In genomic region chr10:125150376-125151095, GRCh38 we compare ENCODE assay signal across 8 cellular contexts. TPM values are rescaled to one million over a fixed set of nuclear protein-coding genes. Genes with fewer than 3 reads are reported as not detected.
DNase-seq lines count a peak whose midpoint lies in the region; ATAC-seq, FAIRE-seq and TF ChIP-seq lines count a peak whose summit lies in the region.
"Not testable (repeated sequence)": the region's sequence is repeated elsewhere in the genome, so short reads cannot be mapped to it uniquely, and the experiment has no call there.

No MANE protein-coding gene starts in this region.

- H3K18ac ChIP-seq in H1 (ENCODE audit: extremely low read depth, low read length) = peak overlapping the region; percentile 80; the same call in 1 of the 2 replicates

- not testable (repeated sequence) for H3K4me2 ChIP-seq in astrocyte (ENCODE audit: low read length)
- H3K4me2 ChIP-seq in H1 (ENCODE audit: insufficient read depth in 1 of 2, low read depth in 2 of 2, low read length in 2 of 2) = peak overlapping the region; percentile 50 to 79; a peak in 2 of 4 replicates

- H4K20me1 ChIP-seq in astrocyte (ENCODE audit: insufficient read depth, low read length) = peaks cover 95% of the 10 kb centered on the region
- H4K20me1 ChIP-seq in H1 (replicated peaks in 1 of 2; ENCODE audit: control insufficient read depth in 1 of 2, insufficient read depth in 2 of 2, low read length in 2 of 2) = peaks cover 37 to 38% of the 10 kb centered on the region in 2 experiments

- CTCF ChIA-PET in H1 (lab: Charles Lee; ENCODE audit: partially characterized antibody) = interaction anchor here (1.0 to 2.0 kb wide), 2 partner anchors 15 to 84 kb away, joined by 3 to 5 read pairs; no protein-coding TSS in a partner anchor

- TF ChIP-seq RAD21 in H1 (IDR thresholded peaks at IDR 0.05 in 1 of 2, conservative IDR thresholded peaks at IDR 0.05 in 1 of 2; ENCODE audit: low read depth in 2 of 2, low read length in 2 of 2) = not testable (repeated sequence)

- H3K4me1 Mint-ChIP-seq in CD14-positive monocyte (peaks cover 89% of the 10 kb centered on the region), HFFc6 (ENCODE audit: low read depth) (peaks cover 84% of the 10 kb centered on the region), astrocyte (ENCODE audit: low read depth, unreplicated experiment) (peaks cover 75% of the 10 kb centered on the region), mesothelial cell of epicardium (peaks cover 77% of the 10 kb centered on the region)

- 84% methylated on average over 13 of the region's 16 CpGs; no CpG with 5 or more reads in 1 of the 2 experiments for WGBS in H1 (ENCODE audit: extremely low coverage in 1 of 2, insufficient coverage in 1 of 2, insufficient read length in 1 of 2, insufficient replicate concordance in 2 of 2, low coverage in 1 of 2, low lambda C conversion rate in 2 of 2, missing lambda C conversion rate in 1 of 2), 2 experiments
- 27 to 29% methylated on average over 15 to 16 of the region's 16 CpGs for WGBS in pancreas, 2 donors

- not testable (repeated sequence) for TF ChIP-seq EP300 in H1 (IDR thresholded peaks at IDR 0.05; ENCODE audit: borderline replicate concordance in 1 of 2, low read depth in 2 of 2, low read length in 2 of 2)

- H4K91ac ChIP-seq in H1 (replicated peaks; ENCODE audit: insufficient read length, low read length) = peak overlapping the region; percentile 97

- TF ChIP-seq POLR2A in H1 (IDR thresholded peaks at IDR 0.05; ENCODE audit: control extremely low read depth in 1 of 2, low read depth in 2 of 2, low read length in 2 of 2) = not testable (repeated sequence)

- DNase-seq in CD14-positive monocyte (ENCODE audit: low spot score); HFFc6; astrocyte (ENCODE audit: low read depth); H1 (ENCODE audit: low read depth in 1 of 2, low spot score in 2 of 2); mesothelial cell of epicardium (ENCODE audit: low spot score in 2 of 2, unreplicated experiment in 2 of 2); pancreas: not testable (repeated sequence)

- not testable (repeated sequence) for H3K27me3 Mint-ChIP-seq in CD14-positive monocyte (ENCODE audit: low read depth in 3 of 3); HFFc6 (ENCODE audit: insufficient read depth); astrocyte (ENCODE audit: low read depth, unreplicated experiment); mesothelial cell of epicardium (ENCODE audit: low read depth)

- peak overlapping the region; percentile 98 for H2BK12ac ChIP-seq in H1 (ENCODE audit: low read depth, low read length)

- H3K79me2 ChIP-seq in astrocyte (ENCODE audit: insufficient read depth, low read length) = peaks cover 99% of the 10 kb centered on the region
- H3K79me2 ChIP-seq in H1 (ENCODE audit: control insufficient read depth in 1 of 2, insufficient read depth in 2 of 2, low read length in 2 of 2) = peaks cover 70 to 97% of the 10 kb centered on the region in 2 experiments

- intact Hi-C loops in CD14-positive monocyte (cut with micrococcal nuclease) = loop anchor here (10.0 kb wide), 2 partner anchors 674 to 1996 kb away; partner anchors contain the start of genes BCCIP (in 2 of the 2), UROS (in 2 of the 2) and BUB3 (in 1 of the 2)
- intact Hi-C loops in pancreas (cut with DNase I) = not testable (repeated sequence)

- peak overlapping the region; percentile 98 for H2BK5ac ChIP-seq in H1 (ENCODE audit: low read depth, low read length)

- H3K4me3 ChIP-seq in astrocyte (ENCODE audit: insufficient read depth, low read depth, low read length); pancreas: not testable (repeated sequence)
- H3K4me3 ChIP-seq in H1 (ENCODE audit: extremely low read depth in 1 of 4, insufficient read depth in 2 of 4, low read depth in 3 of 4, low read length in 4 of 4) (peak overlapping the region in 1 of 4 experiments; percentile 87; a peak in 1 of 8 replicates), iPS-15b (ENCODE audit: low read depth, low read length) (peak overlapping the region; percentile 57)

- 0 out of 2 replicates have a peak overlapping the region, but pooled peaks have one; percentile 74 for H2BK15ac ChIP-seq in H1 (ENCODE audit: low read length)

- peak overlapping the region; percentile 89 for H3K4ac ChIP-seq in H1 (replicated peaks; ENCODE audit: insufficient read length, low read depth, low read length)

- H3K9ac ChIP-seq in astrocyte (ENCODE audit: low read length) = not testable (repeated sequence)
- H3K9ac ChIP-seq in H1 (replicated peaks in 1 of 4; ENCODE audit: extremely low read depth in 1 of 4, low read depth in 3 of 4, low read length in 3 of 4) = peak overlapping the region in 1 of 4 experiments; percentile 47; a peak in 2 of 7 replicates
- H3K9ac ChIP-seq in iPS-15b (ENCODE audit: low read depth, low read length) = peak overlapping the region; percentile 77

- POLR2A ChIA-PET in H1 (lab: Charles Lee; ENCODE audit: partially characterized antibody) = interaction anchor here (0.6 to 3.9 kb wide), 3 partner anchors 10 to 13 kb away, joined by 3 to 22 read pairs (median 22); partner anchors contain the start of gene CTBP2

- H3K27ac Mint-ChIP-seq in CD14-positive monocyte (peak overlapping the region in 5 of 7 donors; percentile 66 to 94 (median 90)), HFFc6 (peak overlapping the region; percentile 99), astrocyte (ENCODE audit: unreplicated experiment) (peak overlapping the region; percentile 93), mesothelial cell of epicardium (peak overlapping the region; percentile 76)

- not testable (repeated sequence) for H2AFZ ChIP-seq in astrocyte (ENCODE audit: low read depth, low read length); H1 (ENCODE audit: low read length)

- peak overlapping the region; percentile 99 for H2AK5ac ChIP-seq in H1 (ENCODE audit: low read depth, low read length)

- H3K23me2 ChIP-seq in H1 (ENCODE audit: low read depth, low read length) = not testable (repeated sequence)

- H3K27me3 ChIP-seq in astrocyte (ENCODE audit: insufficient read depth, low read length); H1 (replicated peaks in 1 of 4; ENCODE audit: control insufficient read depth in 3 of 4, extremely low read depth in 1 of 4, insufficient read depth in 3 of 4, low read length in 3 of 4); iPS-15b (ENCODE audit: control insufficient read depth, insufficient read depth, low read length); pancreas: not testable (repeated sequence)

- H3K27ac ChIP-seq in astrocyte (ENCODE audit: low read depth, low read length) = not testable (repeated sequence)
- H3K27ac ChIP-seq in H1 (ENCODE audit: low read depth, low read length) (peak overlapping the region; percentile 81), pancreas (peak overlapping the region; percentile 49 to 95 (median 78)), temporal lobe (ENCODE audit: low read depth, low read length) (peak overlapping the region; percentile 19)

- H3K36me3 ChIP-seq in astrocyte (ENCODE audit: insufficient read depth, low read length); pancreas: not testable (repeated sequence)
- H3K36me3 ChIP-seq in H1 (ENCODE audit: control insufficient read depth in 2 of 4, insufficient read depth in 4 of 4, low read length in 3 of 4) = peaks cover 0 to 43% (median 4%) of the 10 kb centered on the region in 4 experiments; a peak in 6 of 8 replicates
- H3K36me3 ChIP-seq in iPS-15b (ENCODE audit: control insufficient read depth, insufficient read depth, low read length) = peaks cover 23% of the 10 kb centered on the region

- TF ChIP-seq CTCF in CD14-positive monocyte (IDR thresholded peaks at IDR 0.05); HFFc6 (IDR thresholded peaks at IDR 0.05); astrocyte (IDR thresholded peaks at IDR 0.05; ENCODE audit: insufficient read depth, low read depth, low read length); H1 (IDR thresholded peaks at IDR 0.05; ENCODE audit: control extremely low read depth in 1 of 3, insufficient read depth in 1 of 3, low read depth in 1 of 3, low read length in 3 of 3); mesothelial cell of epicardium (IDR thresholded peaks at IDR 0.05; ENCODE audit: unreplicated experiment); pancreas (IDR thresholded peaks at IDR 0.05): not testable (repeated sequence)

- peaks cover 12% of the 10 kb centered on the region for H3K79me1 ChIP-seq in H1 (ENCODE audit: low read depth, low read length)

- not testable (repeated sequence) for H4K8ac ChIP-seq in H1 (ENCODE audit: extremely low read depth, insufficient read depth, low read length)

- not testable (repeated sequence) for H3K4me3 Mint-ChIP-seq in CD14-positive monocyte, HFFc6, mesothelial cell of epicardium
- H3K4me3 Mint-ChIP-seq in astrocyte (ENCODE audit: unreplicated experiment) = peak overlapping the region; percentile 50

- ATAC-seq in pancreas = peak in 3 of 4 donors; percentile 0 to 11 (median 2)

- peak; percentile 62 for FAIRE-seq in astrocyte (lab: Jason Lieb, UNC)
- FAIRE-seq in H1 (lab: Jason Lieb, UNC); pancreas (lab: Jason Lieb, UNC): not testable (repeated sequence)

- H3K9me3 ChIP-seq in astrocyte (ENCODE audit: insufficient read depth, low read depth, low read length); H1 (ENCODE audit: insufficient read depth in 2 of 2, low read depth in 1 of 2, low read length in 1 of 2); iPS-15b (ENCODE audit: control insufficient read depth, insufficient read depth, low read length); pancreas: not testable (repeated sequence)

- peaks cover 71% of the 10 kb centered on the region for H3K4me1 ChIP-seq in astrocyte (ENCODE audit: insufficient read depth, low read length)
- H3K4me1 ChIP-seq in H1 (replicated peaks in 1 of 4; ENCODE audit: control insufficient read depth in 3 of 4, insufficient read depth in 4 of 4, low read length in 3 of 4) = peaks cover 36 to 58% (median 45%) of the 10 kb centered on the region in 4 experiments
- peaks cover 46% of the 10 kb centered on the region for H3K4me1 ChIP-seq in iPS-15b (ENCODE audit: control insufficient read depth, insufficient read depth, low read length)
- H3K4me1 ChIP-seq in pancreas = peaks cover 72 to 90% (median 89%) of the 10 kb centered on the region in 3 donors

- H3K36me3 Mint-ChIP-seq in CD14-positive monocyte = peaks cover 24 to 29% of the 10 kb centered on the region in 2 donors
- H3K36me3 Mint-ChIP-seq in HFFc6 (ENCODE audit: low read depth) = peaks cover 25% of the 10 kb centered on the region
- peaks cover 10% of the 10 kb centered on the region for H3K36me3 Mint-ChIP-seq in astrocyte (ENCODE audit: low read depth, unreplicated experiment)
- not testable (repeated sequence) for H3K36me3 Mint-ChIP-seq in mesothelial cell of epicardium

- not testable (repeated sequence) for H3K56ac ChIP-seq in H1 (replicated peaks; ENCODE audit: insufficient read length, low read depth, low read length)

- H4K5ac ChIP-seq in H1 (ENCODE audit: insufficient read length, low read depth, low read length) = peak overlapping the region; percentile 37

- H3K9me3 Mint-ChIP-seq in CD14-positive monocyte; HFFc6; astrocyte (ENCODE audit: unreplicated experiment); mesothelial cell of epicardium: not testable (repeated sequence)

- not testable (repeated sequence) for H3K23ac ChIP-seq in H1 (ENCODE audit: insufficient read length)

- peak overlapping the region; percentile 82; the same call in 1 of the 2 replicates for H2BK20ac ChIP-seq in H1 (ENCODE audit: low read length)

- peak overlapping the region; percentile 80 for H2BK120ac ChIP-seq in H1 (replicated peaks; ENCODE audit: low read depth, low read length)

- H3K14ac ChIP-seq in H1 (ENCODE audit: insufficient read length) = not testable (repeated sequence)

RNA-seq across cellular contexts. Expression of gene CTBP2, which starts 9.8 kb away (rescaled TPM):
- polyA plus RNA-seq in CD14-positive monocyte = 10 to 100 TPM; 40.9 to 41.1 TPM
- 10 to 100 TPM; 70.6 to 86.9 (median 78.8) TPM for total RNA-seq in HFFc6 (2021; fragmentation: NEBNext Ultra II Directional; extraction: Animal tissue kit (Norgen Biotek cat#: 25700))
- 101 and 109 TPM in 2 replicates for total RNA-seq in astrocyte
- 218 and 221 TPM in 2 replicates for total RNA-seq in H1 (2021; fragmentation: NEBNext Ultra II Directional; extraction: Animal tissue kit (Norgen Biotek cat#: 25700))
- polyA plus RNA-seq in H1 (2011; rRNA removed) = 208 and 274 TPM in 2 replicates
- 254 TPM for polyA plus RNA-seq in H1 (2011; cell fraction: cytosol; rRNA removed)
- polyA plus RNA-seq in H1 (2011; cell fraction: nucleus; rRNA removed) = 524 TPM
- polyA plus RNA-seq in H1 (2012, experiment 1 of 2) = 156 to 222 TPM (median 206 TPM) in 4 replicates
- 48.0 TPM for polyA plus RNA-seq in H1 (2012, experiment 2 of 2)
- polyA plus RNA-seq in H1 (2013, experiment 1 of 2) = 109 TPM
- 108 TPM for polyA plus RNA-seq in H1 (2013, experiment 2 of 2)
- polyA minus RNA-seq in H1 (2011; rRNA and poly(A)+ RNA removed) = 244 and 299 TPM in 2 replicates
- 209 TPM for polyA minus RNA-seq in H1 (2011; cell fraction: cytosol; rRNA and poly(A)+ RNA removed)
- 223 TPM for polyA minus RNA-seq in H1 (2011; cell fraction: nucleus; rRNA and poly(A)+ RNA removed)
- 115 to 122 TPM (median 121 TPM) in 3 replicates for total RNA-seq in mesothelial cell of epicardium
- 10 to 100 TPM; 29.0 to 60.8 (median 32.4) TPM for total RNA-seq in pancreas
- polyA plus RNA-seq in pancreas = 10 to 100 TPM; 21.4 to 22.2 TPM
- 36.4 TPM for total RNA-seq in temporal lobe
